8 cellular contexts compared by ENCODE assay signal in genomic region chr1:234743866-234744581, GRCh38.
DNase-seq lines count a peak whose midpoint lies in the region; ATAC-seq and TF ChIP-seq lines count a peak whose summit lies in the region.

No MANE protein-coding gene starts in this region.

- peak; percentile 23 for DNase-seq in ELR (ENCODE audit: low read depth)
- DNase-seq in fibroblast of pulmonary artery (ENCODE audit: low read depth), result peak; percentile 68
- no peak for DNase-seq in prostate gland (ENCODE audit: low spot score)
- DNase-seq in activated naive CD4-positive, alpha-beta T cell treated with Interleukin-2 at 50 U/mL for 16 hours, result no peak
- DNase-seq in effector memory CD8-positive, alpha-beta T cell, result no peak

- no peak overlapping the region for H3K4me3 ChIP-seq in fibroblast of pulmonary artery (replicated peaks; ENCODE audit: low read depth, low read length)
- no peak overlapping the region for H3K4me3 ChIP-seq in prostate gland

- no peak for TF ChIP-seq POLR2A in prostate gland (IDR thresholded peaks at IDR 0.05)

- 17% methylated on average over 15 of the region's 15 CpGs for WGBS in prostate gland

- H3K4me3 Mint-ChIP-seq in effector memory CD8-positive, alpha-beta T cell, result no peak overlapping the region

- intact Hi-C loops in prostate gland (cut with DNase I), result no loop called here

- peaks cover 7% of the 10 kb centered on the region for H3K4me1 ChIP-seq in prostate gland (replicated peaks)

- no peaks in the 10 kb centered on the region for H3K4me1 Mint-ChIP-seq in effector memory CD8-positive, alpha-beta T cell (ENCODE audit: low read depth in 2 of 2)

- no peaks in the 10 kb centered on the region for H3K36me3 Mint-ChIP-seq in effector memory CD8-positive, alpha-beta T cell (ENCODE audit: insufficient read depth)

- TF ChIP-seq CTCF in fibroblast of pulmonary artery (IDR thresholded peaks at IDR 0.05; ENCODE audit: low read length, missing control alignments), result peak; percentile 18
- TF ChIP-seq CTCF in prostate gland (IDR thresholded peaks at IDR 0.05), result no peak

- ATAC-seq in HG03175 (IDR thresholded peaks at IDR 0.05; ENCODE audit: unreplicated experiment) (no peak), HG03378 (IDR thresholded peaks at IDR 0.05; ENCODE audit: unreplicated experiment) (no peak)
- no peak for ATAC-seq in effector memory CD8-positive, alpha-beta T cell (replicated peaks)

- peaks cover 0 to 9% of the 10 kb centered on the region in 2 donors for H3K27me3 Mint-ChIP-seq in effector memory CD8-positive, alpha-beta T cell

- H3K9me3 ChIP-seq in prostate gland, result no peaks in the 10 kb centered on the region

- no peaks in the 10 kb centered on the region for H3K27me3 ChIP-seq in prostate gland (replicated peaks; ENCODE audit: insufficient read depth)

- H3K9me3 Mint-ChIP-seq in effector memory CD8-positive, alpha-beta T cell, result no peaks in the 10 kb centered on the region

- no peaks in the 10 kb centered on the region for H3K36me3 ChIP-seq in prostate gland

- peak overlapping the region; percentile 19 to 57 for H3K27ac ChIP-seq in prostate gland

- H3K27ac Mint-ChIP-seq in effector memory CD8-positive, alpha-beta T cell, result peak overlapping the region in 1 of 2 donors; percentile 33

TF ChIP-seq in PFSK-1, 5 proteins besides CTCF, POLR2A, EP300 and RAD21:
- peak; percentile 47 for TF ChIP-seq FOXP2 (optimal IDR thresholded peaks at IDR 0.05; ENCODE audit: borderline replicate concordance, extremely low read depth, extremely low read length, insufficient read depth)
- TF ChIP-seq SIN3A (IDR thresholded peaks at IDR 0.05; ENCODE audit: borderline replicate concordance, insufficient read depth, low read length), result peak; percentile 93; the same call in 1 of the 2 replicates
- TF ChIP-seq POLR2AphosphoS5 (IDR thresholded peaks at IDR 0.05; ENCODE audit: low read depth, low read length), result peak; percentile 79
- 0 out of 2 replicates have a peak, but pooled peaks have one; percentile 56 for TF ChIP-seq TAF1 (IDR thresholded peaks at IDR 0.05; ENCODE audit: borderline replicate concordance, insufficient read depth, low read length)
- TF ChIP-seq REST (IDR thresholded peaks at IDR 0.05; ENCODE audit: insufficient read depth in 1 of 2, low read depth in 2 of 2, low read length in 2 of 2), result peak in 1 of 2 experiments; percentile 86; a peak in 2 of 4 replicates

Comparison
In these comparisons a context has a peak if more than half of its experiments do, and no peak if none do; other contexts are left out.
1. DNase-seq: peak in ELR (single experiment) and fibroblast of pulmonary artery (single experiment); none in prostate gland (single experiment), activated naive CD4-positive, alpha-beta T cell treated with Interleukin-2 at 50 U/mL for 16 hours (single experiment) and effector memory CD8-positive, alpha-beta T cell (0 of 3).